ENCODE assay signal across 16 cellular contexts in the genomic region with DNA sequence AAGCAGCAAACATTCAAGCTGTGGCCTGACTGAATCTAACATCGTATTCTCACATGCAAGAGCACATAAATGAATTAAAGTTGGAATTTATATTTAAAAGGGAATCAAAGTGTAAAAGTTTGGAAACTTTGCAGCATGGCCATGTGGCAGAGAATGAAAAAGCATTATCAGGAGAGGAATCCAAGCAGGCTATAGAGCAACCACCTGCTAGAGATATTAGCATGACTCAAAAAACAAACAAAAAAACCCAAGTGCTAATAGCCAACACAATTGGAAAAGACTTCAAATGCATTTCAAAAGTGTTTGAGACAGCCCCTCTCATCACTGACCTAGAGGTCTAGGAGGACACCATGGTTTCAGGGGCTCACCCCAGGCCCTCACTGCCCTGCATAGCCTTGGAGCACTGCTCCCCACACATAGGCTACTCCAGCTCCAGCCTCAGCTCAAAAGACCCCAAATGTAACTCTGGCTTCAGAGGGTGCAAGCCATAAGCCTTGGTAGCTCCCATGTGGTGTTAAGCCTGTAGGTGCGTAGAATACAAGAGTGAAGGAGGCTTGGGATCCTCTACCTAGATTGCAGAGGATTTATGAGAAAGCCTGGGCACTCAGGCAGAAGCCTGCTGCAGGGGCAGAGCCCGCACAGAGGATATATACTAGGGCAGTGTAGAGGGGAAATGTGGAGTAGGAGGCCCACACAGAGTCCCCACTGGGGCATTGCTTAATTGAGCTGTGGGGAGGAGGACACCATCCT. TPM values are rescaled to one million over a fixed set of nuclear protein-coding genes. Genes with fewer than 3 reads are reported as not detected.
A peak's percentile ranks its signal among the peaks of the same experiment; 100 is the strongest.
DNase-seq lines count a peak whose midpoint lies in the region; ATAC-seq and TF ChIP-seq lines count a peak whose summit lies in the region.
"Had no signal": no experiment of that assay in that cellular context is flagged by ENCODE, and none has a peak within 500 bp of the region (broad histone marks: within the 10 kb centered on the region; RNA-seq: fewer than 3 reads in every experiment).

No MANE protein-coding gene starts in this region.

- intact Hi-C loops in natural killer cell (cut with micrococcal nuclease), result no loop called here

- DNase-seq in natural killer cell treated with Interleukin-12 subunit alpha and Interleukin-12 subunit beta and Interleukin-15 and Interleukin-18, amount 100 ng/mL, for 72 hours (ENCODE audit: low spot score), result no peak
- DNase-seq in natural killer cell (no peak), chondrocyte (ENCODE audit: low spot score) (peak; percentile 17), mesenteric fat pad (ENCODE audit: low spot score) (peak; percentile 45), D341Med (ENCODE audit: low spot score) (no peak)
- no peak for DNase-seq in stimulated activated naive CD4-positive, alpha-beta T cell treated with Interleukin-2 at 50 U/mL for 16 hours (lab: John Stamatoyannopoulos, UW)
- DNase-seq in activated CD4-positive, CD25-positive, alpha-beta regulatory T cell (lab: John Stamatoyannopoulos, UW), result no peak
- DNase-seq: 8988T; ACHN; C1 segment of cervical spinal cord; CD4-positive, alpha-beta memory T cell; GM23248; IMR-90; KBM-7 had no signal

- no peak for TF ChIP-seq CTCF in natural killer cell (IDR thresholded peaks at IDR 0.05)
- TF ChIP-seq CTCF in chondrocyte (IDR thresholded peaks at IDR 0.05), result no peak

- no peaks in the 10 kb centered on the region for H3K27me3 Mint-ChIP-seq in natural killer cell treated with Interleukin-12 subunit alpha and Interleukin-12 subunit beta and Interleukin-15 and Interleukin-18, amount 100 ng/mL, for 72 hours
- H3K27me3 Mint-ChIP-seq in natural killer cell (ENCODE audit: low read depth in 2 of 2) (peaks cover 4 to 12% of the 10 kb centered on the region in 2 donors), chondrocyte (ENCODE audit: low read depth) (peaks cover 10% of the 10 kb centered on the region)

- H3K4me1 Mint-ChIP-seq in natural killer cell treated with Interleukin-12 subunit alpha and Interleukin-12 subunit beta and Interleukin-15 and Interleukin-18, amount 100 ng/mL, for 72 hours (ENCODE audit: low read depth in 2 of 2), result no peaks in the 10 kb centered on the region
- H3K4me1 Mint-ChIP-seq in natural killer cell (no peaks in the 10 kb centered on the region), chondrocyte (ENCODE audit: low read depth) (no peaks in the 10 kb centered on the region)
- H3K4me1 Mint-ChIP-seq: CD4-positive, alpha-beta memory T cell had no signal

- H3K9me3 Mint-ChIP-seq in natural killer cell treated with Interleukin-12 subunit alpha and Interleukin-12 subunit beta and Interleukin-15 and Interleukin-18, amount 100 ng/mL, for 72 hours, result peaks cover 3% of the 10 kb centered on the region
- no peaks in the 10 kb centered on the region for H3K9me3 Mint-ChIP-seq in natural killer cell
- peaks cover 10% of the 10 kb centered on the region for H3K9me3 Mint-ChIP-seq in chondrocyte (ENCODE audit: low read depth)

- H3K27ac Mint-ChIP-seq in natural killer cell treated with Interleukin-12 subunit alpha and Interleukin-12 subunit beta and Interleukin-15 and Interleukin-18, amount 100 ng/mL, for 72 hours, result no peak overlapping the region
- no peak overlapping the region for H3K27ac Mint-ChIP-seq in natural killer cell
- H3K27ac Mint-ChIP-seq in chondrocyte (ENCODE audit: unreplicated experiment), result no peak overlapping the region
- H3K27ac Mint-ChIP-seq: CD4-positive, alpha-beta memory T cell had no signal

- H3K4me3 Mint-ChIP-seq in natural killer cell treated with Interleukin-12 subunit alpha and Interleukin-12 subunit beta and Interleukin-15 and Interleukin-18, amount 100 ng/mL, for 72 hours, result no peak overlapping the region
- no peak overlapping the region for H3K4me3 Mint-ChIP-seq in natural killer cell
- H3K4me3 Mint-ChIP-seq in chondrocyte (ENCODE audit: unreplicated experiment), result no peak overlapping the region
- H3K4me3 Mint-ChIP-seq: CD4-positive, alpha-beta memory T cell had no signal

- peak; percentile 13 to 43 for ATAC-seq in natural killer cell treated with Interleukin-12 subunit alpha and Interleukin-12 subunit beta and Interleukin-15 and Interleukin-18, amount 100 ng/mL, for 72 hours
- ATAC-seq in natural killer cell, result no peak
- ATAC-seq: HCT116 had no signal

- H3K36me3 Mint-ChIP-seq in natural killer cell treated with Interleukin-12 subunit alpha and Interleukin-12 subunit beta and Interleukin-15 and Interleukin-18, amount 100 ng/mL, for 72 hours, result no peaks in the 10 kb centered on the region
- no peaks in the 10 kb centered on the region for H3K36me3 Mint-ChIP-seq in natural killer cell
- peaks cover 6% of the 10 kb centered on the region for H3K36me3 Mint-ChIP-seq in chondrocyte (ENCODE audit: low read depth)
- H3K36me3 Mint-ChIP-seq: CD4-positive, alpha-beta memory T cell had no signal

RNA-seq across cellular contexts. Expression of a gene that starts 1.7 kb away (rescaled TPM):
- total RNA-seq in natural killer cell treated with Interleukin-12 subunit alpha and Interleukin-12 subunit beta and Interleukin-15 and Interleukin-18, amount 100 ng/mL, for 72 hours, result under 1 TPM in 1 of 2 donors, not detected in 1; 0.26 TPM
- total RNA-seq in natural killer cell (under 1 TPM in 2 of 3 donors, not detected in 1; 0.19 to 0.25 TPM), chondrocyte (not detected in 3 replicates), mesenteric fat pad (0.39 TPM)
- total RNA-seq: CD4-positive, alpha-beta memory T cell; Daoy; GM23248; IMR-90 had no signal

RNA-seq across cellular contexts. Expression of a gene that starts 12.5 kb away (rescaled TPM):
- not detected for total RNA-seq in natural killer cell treated with Interleukin-12 subunit alpha and Interleukin-12 subunit beta and Interleukin-15 and Interleukin-18, amount 100 ng/mL, for 72 hours
- total RNA-seq in natural killer cell, result not detected
- not detected in 3 replicates for total RNA-seq in chondrocyte
- not detected for total RNA-seq in mesenteric fat pad
- total RNA-seq: CD4-positive, alpha-beta memory T cell; Daoy; GM23248; IMR-90 had no signal

RNA-seq across cellular contexts. Expression of a gene that starts 22.9 kb away (rescaled TPM):
- total RNA-seq in natural killer cell treated with Interleukin-12 subunit alpha and Interleukin-12 subunit beta and Interleukin-15 and Interleukin-18, amount 100 ng/mL, for 72 hours, result not detected
- total RNA-seq in natural killer cell, result under 1 TPM in 1 of 3 donors, not detected in 2; 0.31 TPM
- 0.20 to 0.36 TPM in 2 of 3 replicates, not detected in the other for total RNA-seq in chondrocyte
- not detected for total RNA-seq in mesenteric fat pad
- total RNA-seq: CD4-positive, alpha-beta memory T cell; Daoy; GM23248; IMR-90 had no signal

RNA-seq across cellular contexts. Expression of a gene that starts 40.0 kb away (rescaled TPM):
- not detected for total RNA-seq in natural killer cell treated with Interleukin-12 subunit alpha and Interleukin-12 subunit beta and Interleukin-15 and Interleukin-18, amount 100 ng/mL, for 72 hours
- total RNA-seq in natural killer cell, result not detected
- total RNA-seq in chondrocyte, result not detected in 3 replicates
- not detected for total RNA-seq in mesenteric fat pad
- total RNA-seq: CD4-positive, alpha-beta memory T cell; Daoy; GM23248; IMR-90 had no signal

RNA-seq across cellular contexts. Expression of a gene that starts 57.3 kb away (rescaled TPM):
- not detected for total RNA-seq in natural killer cell treated with Interleukin-12 subunit alpha and Interleukin-12 subunit beta and Interleukin-15 and Interleukin-18, amount 100 ng/mL, for 72 hours
- total RNA-seq in natural killer cell, result not detected
- not detected in 3 replicates for total RNA-seq in chondrocyte
- not detected for total RNA-seq in mesenteric fat pad
- total RNA-seq: CD4-positive, alpha-beta memory T cell; Daoy; GM23248; IMR-90 had no signal

Comparison
In these comparisons a context has a peak if more than half of its experiments do, and no peak if none do; other contexts are left out.
1. ATAC-seq: peak in natural killer cell treated with Interleukin-12 subunit alpha and Interleukin-12 subunit beta and Interleukin-15 and Interleukin-18, amount 100 ng/mL, for 72 hours (2 of 2); none in natural killer cell (0 of 3).
2. DNase-seq: peak in chondrocyte (single experiment) and mesenteric fat pad (single experiment); none in natural killer cell treated with Interleukin-12 subunit alpha and Interleukin-12 subunit beta and Interleukin-15 and Interleukin-18, amount 100 ng/mL, for 72 hours (single experiment), natural killer cell (single experiment), stimulated activated naive CD4-positive, alpha-beta T cell treated with Interleukin-2 at 50 U/mL for 16 hours (single experiment), D341Med (single experiment) and activated CD4-positive, CD25-positive, alpha-beta regulatory T cell (0 of 4).